Comparison of ENCODE assay signal across 7 cellular contexts in genomic region chr2:234544659-234545611, GRCh38. TPM values are rescaled to one million over a fixed set of nuclear protein-coding genes. Genes with fewer than 3 reads are reported as not detected.
DNase-seq lines count a peak whose midpoint lies in the region; ATAC-seq and TF ChIP-seq lines count a peak whose summit lies in the region.

No MANE protein-coding gene starts in this region.

- no peaks in the 10 kb centered on the region for H3K9me3 Mint-ChIP-seq in activated T-cell treated with anti-CD3 and anti-CD28 coated beads, Interleukin-2, amount 50 U/mL, for 24 hours

- H3K4me1 Mint-ChIP-seq in activated T-cell treated with anti-CD3 and anti-CD28 coated beads, Interleukin-2, amount 50 U/mL, for 24 hours (ENCODE audit: low read depth): peaks cover 4% of the 10 kb centered on the region

- peaks cover 17% of the 10 kb centered on the region for H3K27me3 Mint-ChIP-seq in activated T-cell treated with anti-CD3 and anti-CD28 coated beads, Interleukin-2, amount 50 U/mL, for 24 hours

- H3K4me1 ChIP-seq in OCI-LY3 (ENCODE audit: low read length): no peaks in the 10 kb centered on the region
- peaks cover 0 to 4% (median 0%) of the 10 kb centered on the region in 4 donors for H3K4me1 ChIP-seq in tibial artery

- no peaks in the 10 kb centered on the region for H3K36me3 Mint-ChIP-seq in activated T-cell treated with anti-CD3 and anti-CD28 coated beads, Interleukin-2, amount 50 U/mL, for 24 hours (ENCODE audit: low read depth)

- no peaks in the 10 kb centered on the region for H4K20me1 ChIP-seq in OCI-LY3 (ENCODE audit: insufficient read depth, low read length)

- intact Hi-C loops in tibial artery (cut with DNase I; ENCODE audit: low total_unique reads): no loop called here

- H3K27ac Mint-ChIP-seq in activated T-cell treated with anti-CD3 and anti-CD28 coated beads, Interleukin-2, amount 50 U/mL, for 24 hours: no peak overlapping the region

- H3K27me3 ChIP-seq in OCI-LY3 (ENCODE audit: low read depth, low read length): peaks cover 7% of the 10 kb centered on the region
- H3K27me3 ChIP-seq in tibial artery: peaks cover 0 to 35% of the 10 kb centered on the region in 2 donors

- H3K9me3 ChIP-seq in OCI-LY3 (ENCODE audit: insufficient read depth, low read length): no peaks in the 10 kb centered on the region
- H3K9me3 ChIP-seq in tibial artery: no peaks in the 10 kb centered on the region

- H3K4me3 ChIP-seq in GM12865 (ENCODE audit: low read depth, low read length): no peak overlapping the region
- H3K4me3 ChIP-seq in OCI-LY3 (ENCODE audit: low read length): no peak overlapping the region
- H3K4me3 ChIP-seq in fibroblast of the aortic adventitia (ENCODE audit: low read depth, low read length): no peak overlapping the region
- no peak overlapping the region for H3K4me3 ChIP-seq in tibial artery

- H2AFZ ChIP-seq in OCI-LY3 (ENCODE audit: low read depth, low read length): no peak overlapping the region

- TF ChIP-seq CTCF in GM12865 (IDR thresholded peaks at IDR 0.05; ENCODE audit: insufficient read depth, low read depth, low read length, missing control alignments) (peak; percentile 86), OCI-LY3 (IDR thresholded peaks at IDR 0.05; ENCODE audit: low read depth, low read length) (peak; percentile 65), fibroblast of the aortic adventitia (IDR thresholded peaks at IDR 0.05; ENCODE audit: insufficient read depth, low read length) (peak; percentile 93), omental fat pad (IDR thresholded peaks at IDR 0.05) (peak in 2 of 3 donors; percentile 48 to 53), tibial artery (IDR thresholded peaks at IDR 0.05) (peak; percentile 71 to 87)

- no peak overlapping the region for H3K4me3 Mint-ChIP-seq in activated T-cell treated with anti-CD3 and anti-CD28 coated beads, Interleukin-2, amount 50 U/mL, for 24 hours

- no peak overlapping the region for H3K9ac ChIP-seq in OCI-LY3 (ENCODE audit: low read length)

- peak; percentile 75 for ATAC-seq in HG03159 (IDR thresholded peaks at IDR 0.05; ENCODE audit: unreplicated experiment)
- ATAC-seq in omental fat pad (ENCODE audit: low FRiP score): peak; percentile 58

- H3K79me2 ChIP-seq in OCI-LY3 (ENCODE audit: low read length): no peaks in the 10 kb centered on the region

- H3K36me3 ChIP-seq in OCI-LY3 (replicated peaks; ENCODE audit: low read depth, low read length) (no peaks in the 10 kb centered on the region), tibial artery (no peaks in the 10 kb centered on the region)

- DNase-seq in GM12865 (ENCODE audit: low read depth) (peak; percentile 62), fibroblast of the aortic adventitia (ENCODE audit: low read depth) (peak; percentile 79), omental fat pad (ENCODE audit: low spot score) (peak; percentile 60), tibial artery (peak; percentile 36 to 72)
- DNase-seq in activated T-cell treated with anti-CD3 and anti-CD28 coated beads, Interleukin-2, amount 50 U/mL, for 24 hours: peak; percentile 84

- H3K4me2 ChIP-seq in OCI-LY3 (ENCODE audit: low read length): peak overlapping the region; percentile 44

- H3K27ac ChIP-seq in OCI-LY3 (ENCODE audit: low read length) (no peak overlapping the region), tibial artery (no peak overlapping the region)

RNA-seq across cellular contexts. Expression of gene ARL4C, which starts 48.1 kb away (rescaled TPM):
- total RNA-seq in fibroblast of the aortic adventitia (ENCODE audit: low replicate concordance) (33.7 and 136 TPM in 2 replicates), omental fat pad (10 to 100 TPM; 13.7 to 32.2 (median 19.3) TPM)
